ENCODE assay signal across 1 cellular context in the genomic region with DNA sequence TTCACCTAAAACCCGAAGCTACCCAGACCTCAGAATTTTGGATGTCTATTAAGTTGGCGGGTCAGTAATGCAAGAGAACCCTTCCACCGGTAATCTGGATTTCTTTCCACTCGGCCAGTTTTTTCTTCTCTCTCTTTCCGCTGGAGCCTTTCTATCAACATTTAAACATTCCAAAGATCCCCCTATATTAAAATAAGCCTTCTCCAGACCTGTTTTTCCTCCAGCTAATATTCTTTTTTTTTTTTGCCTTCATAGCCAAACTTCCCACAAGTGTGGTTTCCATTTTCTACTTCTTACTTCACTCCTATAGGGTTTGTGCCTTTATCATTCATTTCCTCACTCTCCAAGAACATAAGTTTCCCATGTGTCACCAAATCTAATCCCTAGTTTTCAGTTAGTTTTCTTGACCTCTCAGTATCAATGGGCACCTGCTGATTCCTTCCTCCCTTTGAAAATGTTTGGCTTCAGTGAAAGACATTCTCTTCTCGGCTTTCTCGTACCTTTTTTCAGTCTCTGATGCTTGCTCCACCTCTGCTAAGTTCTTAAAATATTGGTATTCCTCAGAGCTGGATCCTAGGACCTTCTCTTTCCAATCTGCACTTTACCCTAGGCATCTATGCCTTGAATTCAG.
TF ChIP-seq lines count a peak whose summit lies in the region.

No MANE protein-coding gene starts in this region.

TF ChIP-seq in GM12878, 131 proteins besides CTCF, POLR2A, EP300 and RAD21 (continued from another document):
- TF ChIP-seq, protein P1, sequence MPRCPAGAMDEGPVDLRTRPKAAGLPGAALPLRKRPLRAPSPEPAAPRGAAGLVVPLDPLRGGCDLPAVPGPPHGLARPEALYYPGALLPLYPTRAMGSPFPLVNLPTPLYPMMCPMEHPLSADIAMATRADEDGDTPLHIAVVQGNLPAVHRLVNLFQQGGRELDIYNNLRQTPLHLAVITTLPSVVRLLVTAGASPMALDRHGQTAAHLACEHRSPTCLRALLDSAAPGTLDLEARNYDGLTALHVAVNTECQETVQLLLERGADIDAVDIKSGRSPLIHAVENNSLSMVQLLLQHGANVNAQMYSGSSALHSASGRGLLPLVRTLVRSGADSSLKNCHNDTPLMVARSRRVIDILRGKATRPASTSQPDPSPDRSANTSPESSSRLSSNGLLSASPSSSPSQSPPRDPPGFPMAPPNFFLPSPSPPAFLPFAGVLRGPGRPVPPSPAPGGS (IDR thresholded peaks at IDR 0.05; ENCODE audit: borderline replicate concordance, insufficient read depth, low read depth, low read length, poor library complexity, severe bottlenecking) = no peak
- TF ChIP-seq, protein P2, sequence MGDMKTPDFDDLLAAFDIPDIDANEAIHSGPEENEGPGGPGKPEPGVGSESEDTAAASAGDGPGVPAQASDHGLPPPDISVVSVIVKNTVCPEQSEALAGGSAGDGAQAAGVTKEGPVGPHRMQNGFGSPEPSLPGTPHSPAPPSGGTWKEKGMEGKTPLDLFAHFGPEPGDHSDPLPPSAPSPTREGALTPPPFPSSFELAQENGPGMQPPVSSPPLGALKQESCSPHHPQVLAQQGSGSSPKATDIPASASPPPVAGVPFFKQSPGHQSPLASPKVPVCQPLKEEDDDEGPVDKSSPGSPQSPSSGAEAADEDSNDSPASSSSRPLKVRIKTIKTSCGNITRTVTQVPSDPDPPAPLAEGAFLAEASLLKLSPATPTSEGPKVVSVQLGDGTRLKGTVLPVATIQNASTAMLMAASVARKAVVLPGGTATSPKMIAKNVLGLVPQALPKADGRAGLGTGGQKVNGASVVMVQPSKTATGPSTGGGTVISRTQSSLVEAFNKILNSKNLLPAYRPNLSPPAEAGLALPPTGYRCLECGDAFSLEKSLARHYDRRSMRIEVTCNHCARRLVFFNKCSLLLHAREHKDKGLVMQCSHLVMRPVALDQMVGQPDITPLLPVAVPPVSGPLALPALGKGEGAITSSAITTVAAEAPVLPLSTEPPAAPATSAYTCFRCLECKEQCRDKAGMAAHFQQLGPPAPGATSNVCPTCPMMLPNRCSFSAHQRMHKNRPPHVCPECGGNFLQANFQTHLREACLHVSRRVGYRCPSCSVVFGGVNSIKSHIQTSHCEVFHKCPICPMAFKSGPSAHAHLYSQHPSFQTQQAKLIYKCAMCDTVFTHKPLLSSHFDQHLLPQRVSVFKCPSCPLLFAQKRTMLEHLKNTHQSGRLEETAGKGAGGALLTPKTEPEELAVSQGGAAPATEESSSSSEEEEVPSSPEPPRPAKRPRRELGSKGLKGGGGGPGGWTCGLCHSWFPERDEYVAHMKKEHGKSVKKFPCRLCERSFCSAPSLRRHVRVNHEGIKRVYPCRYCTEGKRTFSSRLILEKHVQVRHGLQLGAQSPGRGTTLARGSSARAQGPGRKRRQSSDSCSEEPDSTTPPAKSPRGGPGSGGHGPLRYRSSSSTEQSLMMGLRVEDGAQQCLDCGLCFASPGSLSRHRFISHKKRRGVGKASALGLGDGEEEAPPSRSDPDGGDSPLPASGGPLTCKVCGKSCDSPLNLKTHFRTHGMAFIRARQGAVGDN (IDR thresholded peaks at IDR 0.05) = no peak; the same call in 1 of the 2 replicates
- TF ChIP-seq ZNF24 (IDR thresholded peaks at IDR 0.05) (no peak), SUPT20H (IDR thresholded peaks at IDR 0.05; ENCODE audit: borderline replicate concordance, control insufficient read depth, low read depth, low read length) (no peak), STAT3 (IDR thresholded peaks at IDR 0.05; ENCODE audit: low read depth, low read length) (no peak), POU2F2 (IDR thresholded peaks at IDR 0.05; ENCODE audit: borderline replicate concordance, low read depth, low read length) (no peak), MEF2B (IDR thresholded peaks at IDR 0.05; ENCODE audit: partially characterized antibody, poor library complexity, severe bottlenecking) (no peak), MXI1 (IDR thresholded peaks at IDR 0.05; ENCODE audit: low read depth, low read length) (no peak)
- TF ChIP-seq, protein P3, sequence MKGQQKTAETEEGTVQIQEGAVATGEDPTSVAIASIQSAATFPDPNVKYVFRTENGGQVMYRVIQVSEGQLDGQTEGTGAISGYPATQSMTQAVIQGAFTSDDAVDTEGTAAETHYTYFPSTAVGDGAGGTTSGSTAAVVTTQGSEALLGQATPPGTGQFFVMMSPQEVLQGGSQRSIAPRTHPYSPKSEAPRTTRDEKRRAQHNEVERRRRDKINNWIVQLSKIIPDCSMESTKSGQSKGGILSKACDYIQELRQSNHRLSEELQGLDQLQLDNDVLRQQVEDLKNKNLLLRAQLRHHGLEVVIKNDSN (IDR thresholded peaks at IDR 0.05; ENCODE audit: borderline replicate concordance, extremely low read length, insufficient read depth, low read depth, low read length) = no peak
- TF ChIP-seq, protein P4, sequence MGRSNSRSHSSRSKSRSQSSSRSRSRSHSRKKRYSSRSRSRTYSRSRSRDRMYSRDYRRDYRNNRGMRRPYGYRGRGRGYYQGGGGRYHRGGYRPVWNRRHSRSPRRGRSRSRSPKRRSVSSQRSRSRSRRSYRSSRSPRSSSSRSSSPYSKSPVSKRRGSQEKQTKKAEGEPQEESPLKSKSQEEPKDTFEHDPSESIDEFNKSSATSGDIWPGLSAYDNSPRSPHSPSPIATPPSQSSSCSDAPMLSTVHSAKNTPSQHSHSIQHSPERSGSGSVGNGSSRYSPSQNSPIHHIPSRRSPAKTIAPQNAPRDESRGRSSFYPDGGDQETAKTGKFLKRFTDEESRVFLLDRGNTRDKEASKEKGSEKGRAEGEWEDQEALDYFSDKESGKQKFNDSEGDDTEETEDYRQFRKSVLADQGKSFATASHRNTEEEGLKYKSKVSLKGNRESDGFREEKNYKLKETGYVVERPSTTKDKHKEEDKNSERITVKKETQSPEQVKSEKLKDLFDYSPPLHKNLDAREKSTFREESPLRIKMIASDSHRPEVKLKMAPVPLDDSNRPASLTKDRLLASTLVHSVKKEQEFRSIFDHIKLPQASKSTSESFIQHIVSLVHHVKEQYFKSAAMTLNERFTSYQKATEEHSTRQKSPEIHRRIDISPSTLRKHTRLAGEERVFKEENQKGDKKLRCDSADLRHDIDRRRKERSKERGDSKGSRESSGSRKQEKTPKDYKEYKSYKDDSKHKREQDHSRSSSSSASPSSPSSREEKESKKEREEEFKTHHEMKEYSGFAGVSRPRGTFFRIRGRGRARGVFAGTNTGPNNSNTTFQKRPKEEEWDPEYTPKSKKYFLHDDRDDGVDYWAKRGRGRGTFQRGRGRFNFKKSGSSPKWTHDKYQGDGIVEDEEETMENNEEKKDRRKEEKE (IDR thresholded peaks at IDR 0.05) = no peak
- TF ChIP-seq, protein P5, sequence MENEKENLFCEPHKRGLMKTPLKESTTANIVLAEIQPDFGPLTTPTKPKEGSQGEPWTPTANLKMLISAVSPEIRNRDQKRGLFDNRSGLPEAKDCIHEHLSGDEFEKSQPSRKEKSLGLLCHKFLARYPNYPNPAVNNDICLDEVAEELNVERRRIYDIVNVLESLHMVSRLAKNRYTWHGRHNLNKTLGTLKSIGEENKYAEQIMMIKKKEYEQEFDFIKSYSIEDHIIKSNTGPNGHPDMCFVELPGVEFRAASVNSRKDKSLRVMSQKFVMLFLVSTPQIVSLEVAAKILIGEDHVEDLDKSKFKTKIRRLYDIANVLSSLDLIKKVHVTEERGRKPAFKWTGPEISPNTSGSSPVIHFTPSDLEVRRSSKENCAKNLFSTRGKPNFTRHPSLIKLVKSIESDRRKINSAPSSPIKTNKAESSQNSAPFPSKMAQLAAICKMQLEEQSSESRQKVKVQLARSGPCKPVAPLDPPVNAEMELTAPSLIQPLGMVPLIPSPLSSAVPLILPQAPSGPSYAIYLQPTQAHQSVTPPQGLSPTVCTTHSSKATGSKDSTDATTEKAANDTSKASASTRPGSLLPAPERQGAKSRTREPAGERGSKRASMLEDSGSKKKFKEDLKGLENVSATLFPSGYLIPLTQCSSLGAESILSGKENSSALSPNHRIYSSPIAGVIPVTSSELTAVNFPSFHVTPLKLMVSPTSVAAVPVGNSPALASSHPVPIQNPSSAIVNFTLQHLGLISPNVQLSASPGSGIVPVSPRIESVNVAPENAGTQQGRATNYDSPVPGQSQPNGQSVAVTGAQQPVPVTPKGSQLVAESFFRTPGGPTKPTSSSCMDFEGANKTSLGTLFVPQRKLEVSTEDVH (IDR thresholded peaks at IDR 0.05; ENCODE audit: low read depth, partially characterized antibody) = peak; percentile 48
